Comparison of ENCODE assay signal across 8 cellular contexts in genomic region chr14:24429395-24430142, GRCh38. TPM values are rescaled to one million over a fixed set of nuclear protein-coding genes. Genes with fewer than 3 reads are reported as not detected.
A peak's percentile ranks its signal among the peaks of the same experiment; 100 is the strongest.
DNase-seq lines count a peak whose midpoint lies in the region; ATAC-seq and TF ChIP-seq lines count a peak whose summit lies in the region.

CBLN3 (minus strand) TSS chr14:24429668; CDS start chr14:24429054, 614 bp downstream.
KHNYN (plus strand) TSS chr14:24429954; CDS start chr14:24430731, 777 bp downstream.

- no peak for TF ChIP-seq CTCF in foreskin fibroblast (IDR thresholded peaks at IDR 0.05; ENCODE audit: low read depth, low read length)

- peak; percentile 96 for DNase-seq in Daoy (ENCODE audit: low read depth)
- DNase-seq in Jurkat, Clone E6-1 (ENCODE audit: low read depth, low spot score), result peak; percentile 80
- DNase-seq in SHP77 (lab: John Stamatoyannopoulos, UW), result peak; percentile 91 to 94
- peak; percentile 95 for DNase-seq in activated effector memory CD4-positive, alpha-beta T cell treated with anti-CD3 and anti-CD28 coated beads, Interleukin-2, amount 50 U/mL, for 16 hours
- DNase-seq in foreskin fibroblast, result peak; percentile 92 to 97

- peak within 1 kb of the TSS; percentile 99 for H3K27ac ChIP-seq in stomach smooth muscle (ENCODE audit: low read length)

- peaks cover 9% of the 10 kb centered on the region for H3K4me1 ChIP-seq in neuron (ENCODE audit: insufficient read depth, low read length)
- H3K4me1 ChIP-seq in stomach smooth muscle (ENCODE audit: control insufficient read depth, insufficient read depth, low read length), result peaks cover 36% of the 10 kb centered on the region

- peaks cover 7% of the 10 kb centered on the region for H3K27me3 ChIP-seq in neuron (ENCODE audit: insufficient read depth, low read length)
- H3K27me3 ChIP-seq in stomach smooth muscle (ENCODE audit: control insufficient read depth in 1 of 2, insufficient read depth in 2 of 2, low read length in 2 of 2), result no peaks in the 10 kb centered on the region

- H2AFZ ChIP-seq in neuron (ENCODE audit: low read depth, low read length), result peak within 1 kb of the TSS; percentile 84

- H3K36me3 ChIP-seq in neuron (ENCODE audit: insufficient read depth, low read length), result peaks cover 12% of the 10 kb centered on the region
- peaks cover 17 to 22% of the 10 kb centered on the region in 2 donors for H3K36me3 ChIP-seq in stomach smooth muscle (ENCODE audit: control insufficient read depth in 2 of 2, insufficient read depth in 2 of 2, low read length in 2 of 2)

- ATAC-seq in GM21723 (IDR thresholded peaks at IDR 0.05; ENCODE audit: unreplicated experiment), result peak; percentile 88

- H3K4me3 ChIP-seq in Jurkat, Clone E6-1 (ENCODE audit: low read length), result peak within 1 kb of the TSS; percentile 83
- H3K4me3 ChIP-seq in foreskin fibroblast (ENCODE audit: low read depth in 1 of 2, low read length in 2 of 2) (peak within 1 kb of the TSS; percentile 89 to 98), neuron (ENCODE audit: low read length) (peak within 1 kb of the TSS; percentile 65), stomach smooth muscle (ENCODE audit: low read length in 2 of 2) (peak within 1 kb of the TSS; percentile 90 to 96)

- no peaks in the 10 kb centered on the region for H3K9me3 ChIP-seq in neuron (ENCODE audit: low read length)
- no peaks in the 10 kb centered on the region for H3K9me3 ChIP-seq in stomach smooth muscle (ENCODE audit: control insufficient read depth in 2 of 2, low read length in 2 of 2)

- H3K9ac ChIP-seq in stomach smooth muscle (ENCODE audit: low read length in 2 of 2), result peak within 1 kb of the TSS; percentile 97 to 99

RNA-seq across cellular contexts. Expression of gene CBLN3, which starts in this region (rescaled TPM):
- not detected in 2 replicates for total RNA-seq in Daoy (2014; rRNA removed; shearing (Covaris generic))
- polyA plus RNA-seq in Jurkat, Clone E6-1 (2012; ENCODE audit: insufficient read depth, insufficient read length), result 0.74 TPM

RNA-seq across cellular contexts. Expression of gene KHNYN, which starts in this region (rescaled TPM):
- total RNA-seq in Daoy (2014; rRNA removed; shearing (Covaris generic)), result 22.4 and 29.4 TPM in 2 replicates
- 27.4 TPM for polyA plus RNA-seq in Jurkat, Clone E6-1 (2012; ENCODE audit: insufficient read depth, insufficient read length)

Comparison
In these comparisons a context has a peak if more than half of its experiments do, and no peak if none do; other contexts are left out.
1. Peak in every context shown above with its lines: DNase-seq, ATAC-seq, H3K4me3 ChIP-seq and H3K27ac ChIP-seq.